1 cellular context compared by ENCODE assay signal in the genomic region with DNA sequence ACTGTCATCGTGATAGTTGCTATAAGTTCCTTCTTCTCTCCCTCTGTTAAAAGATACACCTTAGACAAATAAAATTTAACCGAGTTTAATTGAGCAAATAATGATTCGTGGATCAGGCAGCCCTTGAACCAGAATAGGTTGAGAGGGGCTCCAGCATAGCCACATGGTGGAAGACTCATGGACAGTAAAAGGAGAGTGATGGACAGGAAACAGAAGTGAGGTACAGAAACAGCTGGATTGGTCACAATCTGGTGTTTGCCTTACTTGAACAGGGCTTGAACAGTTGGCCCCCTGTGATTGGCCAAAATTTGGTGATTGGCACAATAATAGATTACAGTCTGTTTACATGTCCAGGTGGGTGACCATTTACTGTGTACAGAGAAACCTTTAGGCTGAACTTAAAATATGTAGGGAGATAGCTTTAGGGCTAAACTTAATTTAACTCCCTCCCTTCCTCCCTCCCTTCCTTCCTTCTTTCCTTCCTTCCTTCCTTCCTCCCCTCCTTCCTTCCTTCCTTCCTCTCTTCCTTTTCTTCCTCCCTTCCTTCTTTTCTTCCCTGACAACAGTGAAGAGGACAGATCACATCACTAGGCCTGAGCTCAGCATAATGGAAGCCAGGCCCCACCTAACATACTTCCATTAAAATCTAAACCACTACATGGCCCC.
TF ChIP-seq lines count a peak whose summit lies in the region.

No MANE protein-coding gene starts in this region.

TF ChIP-seq in IMR-90, 13 proteins besides CTCF, POLR2A, EP300 and RAD21:
- TF ChIP-seq CEBPB (IDR thresholded peaks at IDR 0.05; ENCODE audit: low read depth, low read length) (no peak), RCOR1 (IDR thresholded peaks at IDR 0.05; ENCODE audit: insufficient replicate concordance, low read length) (no peak), MAZ (IDR thresholded peaks at IDR 0.05; ENCODE audit: borderline replicate concordance, low read depth, low read length) (no peak), CHD1 (IDR thresholded peaks at IDR 0.05; ENCODE audit: low read depth, low read length) (no peak), SMC3 (IDR thresholded peaks at IDR 0.05; ENCODE audit: low read depth, low read length) (no peak), RFX5 (IDR thresholded peaks at IDR 0.05; ENCODE audit: low read depth, low read length) (no peak), FOS (IDR thresholded peaks at IDR 0.05; ENCODE audit: low read depth, low read length) (no peak), MAFK (IDR thresholded peaks at IDR 0.05; ENCODE audit: low read depth, low read length) (no peak), MXI1 (IDR thresholded peaks at IDR 0.05; ENCODE audit: borderline replicate concordance, low read depth, low read length) (no peak), NFE2L2 (IDR thresholded peaks at IDR 0.05; ENCODE audit: low read depth, low read length) (no peak)
- TF ChIP-seq, protein P1, sequence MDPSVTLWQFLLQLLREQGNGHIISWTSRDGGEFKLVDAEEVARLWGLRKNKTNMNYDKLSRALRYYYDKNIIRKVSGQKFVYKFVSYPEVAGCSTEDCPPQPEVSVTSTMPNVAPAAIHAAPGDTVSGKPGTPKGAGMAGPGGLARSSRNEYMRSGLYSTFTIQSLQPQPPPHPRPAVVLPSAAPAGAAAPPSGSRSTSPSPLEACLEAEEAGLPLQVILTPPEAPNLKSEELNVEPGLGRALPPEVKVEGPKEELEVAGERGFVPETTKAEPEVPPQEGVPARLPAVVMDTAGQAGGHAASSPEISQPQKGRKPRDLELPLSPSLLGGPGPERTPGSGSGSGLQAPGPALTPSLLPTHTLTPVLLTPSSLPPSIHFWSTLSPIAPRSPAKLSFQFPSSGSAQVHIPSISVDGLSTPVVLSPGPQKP (IDR thresholded peaks at IDR 0.05; ENCODE audit: borderline replicate concordance, low read depth, low read length) = no peak
